ENCODE assay signal across 15 cellular contexts in the genomic region with DNA sequence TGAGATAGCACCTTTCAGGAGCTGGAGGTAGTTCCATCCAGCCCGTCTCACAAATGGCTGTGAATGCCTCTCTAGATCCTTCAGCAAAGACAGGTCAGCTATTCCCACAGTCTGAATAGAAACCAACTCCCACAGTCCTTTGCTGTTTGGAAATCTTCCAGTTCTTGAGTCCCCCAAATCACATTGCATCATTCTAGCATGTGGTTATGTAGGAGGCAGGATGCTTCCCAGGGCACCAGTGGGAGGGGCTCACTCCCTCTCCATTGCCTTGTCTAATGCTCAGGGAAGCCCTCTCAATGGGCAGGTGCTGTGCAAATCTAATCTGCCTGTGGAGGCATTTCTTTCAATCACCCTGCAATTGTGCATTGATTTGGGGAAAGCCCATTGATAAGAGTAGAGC. TPM values are rescaled to one million over a fixed set of nuclear protein-coding genes. Genes with fewer than 3 reads are reported as not detected.
A peak's percentile ranks its signal among the peaks of the same experiment; 100 is the strongest.
DNase-seq lines count a peak whose midpoint lies in the region; ATAC-seq, FAIRE-seq and TF ChIP-seq lines count a peak whose summit lies in the region.
"Had no signal": no experiment of that assay in that cellular context is flagged by ENCODE, and none has a peak within 500 bp of the region (broad histone marks: within the 10 kb centered on the region; RNA-seq: fewer than 3 reads in every experiment).

No MANE protein-coding gene starts in this region.

- H3K4me2 ChIP-seq in PC-3 (ENCODE audit: low read length) = no peak overlapping the region

- BruUV-seq in PC-3 (replicated peaks; lab: Mats Ljungman, UMichigan) = no TSS peak

- H4K20me1 ChIP-seq in PC-3 (ENCODE audit: low read length) = no peaks in the 10 kb centered on the region

- DNase-seq in Ammon's horn (ENCODE audit: low spot score) = peak; percentile 66
- peak; percentile 53 for DNase-seq in HTR-8/SVneo (ENCODE audit: insufficient read length, low spot score)
- DNase-seq in cardiac fibroblast (ENCODE audit: low read depth in 2 of 2) = peak; percentile 75 to 86
- DNase-seq in mesothelial cell of epicardium (ENCODE audit: low spot score in 2 of 2, unreplicated experiment in 2 of 2) = no peak
- no peak for DNase-seq in SKM-1 (lab: John Stamatoyannopoulos, UW; ENCODE audit: unreplicated experiment)
- no peak for DNase-seq in PC-3
- DNase-seq in GDM1 (lab: John Stamatoyannopoulos, UW) = no peak
- no peak for DNase-seq in effector memory CD4-positive, alpha-beta T cell
- DNase-seq: activated CD4-positive, alpha-beta T cell treated with anti-CD3 and anti-CD28 coated beads for 36 hours; activated naive CD8-positive, alpha-beta T cell treated with anti-CD3 and anti-CD28 coated beads, Interleukin-2, amount 10 ng/mL, durations not matched to agents 7 days and 5 days; MM.1S had no signal

- H3K36me3 ChIP-seq in PC-3 (ENCODE audit: low read depth, low read length) = peaks cover 5% of the 10 kb centered on the region; the same call in 1 of the 2 replicates
- no peaks in the 10 kb centered on the region for H3K36me3 ChIP-seq in effector memory CD4-positive, alpha-beta T cell (ENCODE audit: control insufficient read depth, insufficient read depth, low read length)

- peaks cover 16% of the 10 kb centered on the region for H3F3A ChIP-seq in PC-3 (ENCODE audit: low read length, unreplicated experiment)

- peak overlapping the region; percentile 99 for H3K27ac Mint-ChIP-seq in mesothelial cell of epicardium
- H3K27ac Mint-ChIP-seq: activated CD4-positive, alpha-beta T cell treated with anti-CD3 and anti-CD28 coated beads for 36 hours; activated naive CD8-positive, alpha-beta T cell treated with anti-CD3 and anti-CD28 coated beads, Interleukin-2, amount 10 ng/mL, durations not matched to agents 7 days and 5 days; CD8-positive, alpha-beta T cell had no signal

- no peaks in the 10 kb centered on the region for H3K27me3 ChIP-seq in PC-3 (ENCODE audit: low read length)
- no peaks in the 10 kb centered on the region for H3K27me3 ChIP-seq in effector memory CD4-positive, alpha-beta T cell (replicated peaks; ENCODE audit: control insufficient read depth, insufficient read depth, low read length, poor library complexity, severe bottlenecking)

- intact Hi-C loops in PC-3 (cut with micrococcal nuclease) = no loop called here

- no peaks in the 10 kb centered on the region for H3K9me3 Mint-ChIP-seq in mesothelial cell of epicardium
- H3K9me3 Mint-ChIP-seq: activated naive CD8-positive, alpha-beta T cell treated with anti-CD3 and anti-CD28 coated beads, Interleukin-2, amount 10 ng/mL, durations not matched to agents 7 days and 5 days; CD8-positive, alpha-beta T cell had no signal

- H3K27me3 Mint-ChIP-seq in mesothelial cell of epicardium (ENCODE audit: low read depth) = no peaks in the 10 kb centered on the region

- no peaks in the 10 kb centered on the region for H3K9me3 ChIP-seq in PC-3 (ENCODE audit: low read length)
- H3K9me3 ChIP-seq in effector memory CD4-positive, alpha-beta T cell (ENCODE audit: control insufficient read depth, low read length) = no peaks in the 10 kb centered on the region

- H3K9me2 ChIP-seq in PC-3 (replicated peaks; ENCODE audit: low read length) = no peaks in the 10 kb centered on the region

- H3K4me3 Mint-ChIP-seq in mesothelial cell of epicardium = no peak overlapping the region
- H3K4me3 Mint-ChIP-seq: activated CD4-positive, alpha-beta T cell treated with anti-CD3 and anti-CD28 coated beads for 36 hours; activated naive CD8-positive, alpha-beta T cell treated with anti-CD3 and anti-CD28 coated beads, Interleukin-2, amount 10 ng/mL, durations not matched to agents 7 days and 5 days; CD8-positive, alpha-beta T cell had no signal

- no peaks in the 10 kb centered on the region for H3K36me3 Mint-ChIP-seq in mesothelial cell of epicardium
- H3K36me3 Mint-ChIP-seq: activated naive CD8-positive, alpha-beta T cell treated with anti-CD3 and anti-CD28 coated beads, Interleukin-2, amount 10 ng/mL, durations not matched to agents 7 days and 5 days; CD8-positive, alpha-beta T cell had no signal

- ATAC-seq in PC-3 = no peak
- ATAC-seq: activated CD4-positive, alpha-beta T cell treated with anti-CD3 and anti-CD28 coated beads for 36 hours; CD8-positive, alpha-beta T cell had no signal

- no peak for FAIRE-seq in HTR-8/SVneo (lab: Jason Lieb, UNC)

- CTCF ChIA-PET in PC-3 (lab: Charles Lee) = no interaction called here

- TF ChIP-seq CTCF in cardiac fibroblast (IDR thresholded peaks at IDR 0.05; ENCODE audit: low read depth, low read length) (no peak), mesothelial cell of epicardium (IDR thresholded peaks at IDR 0.05; ENCODE audit: unreplicated experiment) (no peak), PC-3 (conservative IDR thresholded peaks at IDR 0.05; ENCODE audit: low read depth, low read length) (no peak)

- POLR2A ChIA-PET in PC-3 (lab: Charles Lee; ENCODE audit: unreplicated experiment) = no interaction called here

- peaks cover 64% of the 10 kb centered on the region for H3K79me2 ChIP-seq in PC-3 (ENCODE audit: low read length)

- peaks cover 44% of the 10 kb centered on the region for H3K4me1 ChIP-seq in PC-3 (ENCODE audit: insufficient read depth, low read length)
- H3K4me1 ChIP-seq in effector memory CD4-positive, alpha-beta T cell (ENCODE audit: control insufficient read depth, insufficient read depth, low read length, poor library complexity, severe bottlenecking) = peaks cover 19% of the 10 kb centered on the region

- peaks cover 32% of the 10 kb centered on the region for H3K4me1 Mint-ChIP-seq in mesothelial cell of epicardium

- no peak overlapping the region for H2AFZ ChIP-seq in PC-3 (ENCODE audit: low read length)

- H3K9ac ChIP-seq in PC-3 (ENCODE audit: low read length) = no peak overlapping the region

- H3K4me3 ChIP-seq in cardiac fibroblast (replicated peaks in 1 of 2; ENCODE audit: low read depth in 2 of 2, low read length in 2 of 2) (no peak overlapping the region), PC-3 (ENCODE audit: low read length) (no peak overlapping the region)
- no peak overlapping the region for H3K4me3 ChIP-seq in effector memory CD4-positive, alpha-beta T cell (ENCODE audit: insufficient read depth, low read depth, low read length, poor library complexity, severe bottlenecking)
- H3K4me3 ChIP-seq: lung had no signal

- H3K27ac ChIP-seq in PC-3 (ENCODE audit: low read length) = no peak overlapping the region
- H3K27ac ChIP-seq in effector memory CD4-positive, alpha-beta T cell (ENCODE audit: insufficient read depth, low read length, poor library complexity, severe bottlenecking) = no peak overlapping the region
- H3K27ac ChIP-seq: epithelial cell of prostate, RWPE1 had no signal

RNA-seq across cellular contexts. Expression of a gene that starts 14.6 kb away (rescaled TPM):
- total RNA-seq in mesothelial cell of epicardium = 63.1 to 69.8 TPM (median 67.7 TPM) in 3 replicates
- 10.4 and 14.9 TPM in 2 replicates for total RNA-seq in PC-3 (2014; rRNA removed)

Comparison
In these comparisons a context has a peak if more than half of its experiments do, and no peak if none do; other contexts are left out.
1. DNase-seq: peak in Ammon's horn (single experiment), HTR-8/SVneo (single experiment) and cardiac fibroblast (2 of 2); none in mesothelial cell of epicardium (0 of 2), SKM-1 (single experiment), PC-3 (single experiment), GDM1 (single experiment) and effector memory CD4-positive, alpha-beta T cell (0 of 3).